ENCODE assay signal across 8 cellular contexts in genomic region chr3:170690133-170690981, GRCh38.
DNase-seq lines count a peak whose midpoint lies in the region; ATAC-seq and TF ChIP-seq lines count a peak whose summit lies in the region.

No MANE protein-coding gene starts in this region.

- intact Hi-C loops in naive thymus-derived CD4-positive, alpha-beta T cell (cut with micrococcal nuclease) = loop anchor here in 1 of 2 donors (1.0 kb wide), 1 partner anchor 276 kb away; no protein-coding TSS in a partner anchor

- H3K9me3 ChIP-seq in endodermal cell (ENCODE audit: control insufficient read depth, low read length) = peaks cover 27% of the 10 kb centered on the region
- H3K9me3 ChIP-seq in naive thymus-derived CD4-positive, alpha-beta T cell (ENCODE audit: control insufficient read depth in 2 of 3, low read length in 3 of 3) = no peaks in the 10 kb centered on the region
- H3K9me3 ChIP-seq in thoracic aorta = no peaks in the 10 kb centered on the region
- no peaks in the 10 kb centered on the region for H3K9me3 ChIP-seq in effector memory CD4-positive, alpha-beta T cell (ENCODE audit: control insufficient read depth, low read length)

- H3K36me3 Mint-ChIP-seq in endodermal cell (ENCODE audit: low read depth) = peaks cover 19% of the 10 kb centered on the region
- H3K36me3 Mint-ChIP-seq in naive thymus-derived CD4-positive, alpha-beta T cell = no peaks in the 10 kb centered on the region

- peaks cover 5% of the 10 kb centered on the region for H3K4me1 Mint-ChIP-seq in endodermal cell
- no peaks in the 10 kb centered on the region for H3K4me1 Mint-ChIP-seq in naive thymus-derived CD4-positive, alpha-beta T cell

- H3K4me1 ChIP-seq in endodermal cell (ENCODE audit: control insufficient read depth, insufficient read depth, low read length) (no peaks in the 10 kb centered on the region), thoracic aorta (ENCODE audit: control insufficient read depth in 1 of 2, low read depth in 2 of 2) (peaks cover 12 to 18% of the 10 kb centered on the region in 2 donors)
- H3K4me1 ChIP-seq in naive thymus-derived CD4-positive, alpha-beta T cell (ENCODE audit: control insufficient read depth in 2 of 2, insufficient read depth in 2 of 2, low read length in 2 of 2) = no peaks in the 10 kb centered on the region
- H3K4me1 ChIP-seq in effector memory CD4-positive, alpha-beta T cell (ENCODE audit: control insufficient read depth, insufficient read depth, low read length, poor library complexity, severe bottlenecking) = no peaks in the 10 kb centered on the region

- peaks cover 2% of the 10 kb centered on the region for H3K27me3 Mint-ChIP-seq in endodermal cell (ENCODE audit: insufficient read depth)
- H3K27me3 Mint-ChIP-seq in naive thymus-derived CD4-positive, alpha-beta T cell = peaks cover 0 to 1% (median 0%) of the 10 kb centered on the region in 5 donors

- ATAC-seq in GM21723 (IDR thresholded peaks at IDR 0.05; ENCODE audit: unreplicated experiment) = peak; percentile 81
- ATAC-seq in naive thymus-derived CD4-positive, alpha-beta T cell = no peak
- no peak for ATAC-seq in thoracic aorta (ENCODE audit: insufficient number of reproducible peaks, low FRiP score, low read depth)

- H3K27me3 ChIP-seq in endodermal cell (ENCODE audit: control insufficient read depth, insufficient read depth, low read length, poor library complexity, severe bottlenecking) (no peaks in the 10 kb centered on the region), thoracic aorta (replicated peaks; ENCODE audit: insufficient read depth) (no peaks in the 10 kb centered on the region)
- H3K27me3 ChIP-seq in naive thymus-derived CD4-positive, alpha-beta T cell (ENCODE audit: control insufficient read depth in 2 of 2, insufficient read depth in 2 of 2, low read length in 2 of 2) = no peaks in the 10 kb centered on the region
- H3K27me3 ChIP-seq in effector memory CD4-positive, alpha-beta T cell (replicated peaks; ENCODE audit: control insufficient read depth, insufficient read depth, low read length, poor library complexity, severe bottlenecking) = no peaks in the 10 kb centered on the region

- peak; percentile 92 for TF ChIP-seq CTCF in endodermal cell (conservative IDR thresholded peaks at IDR 0.05)
- TF ChIP-seq CTCF in thoracic aorta (IDR thresholded peaks at IDR 0.05) = peak; percentile 49

- WGBS in endodermal cell (ENCODE audit: insufficient coverage in 1 of 2, insufficient read length in 1 of 2), 2 experiments = 69 to 72% methylated on average over 3 to 13 of the region's 14 CpGs

- no peak overlapping the region for H3K27ac Mint-ChIP-seq in endodermal cell
- no peak overlapping the region for H3K27ac Mint-ChIP-seq in naive thymus-derived CD4-positive, alpha-beta T cell

- peak; percentile 48 for DNase-seq in COR-L47 (lab: John Stamatoyannopoulos, UW)
- DNase-seq in NCI-H187 treated with DMSO at 0.1 percent for 48 hours (lab: John Stamatoyannopoulos, UW) = peak; percentile 9
- DNase-seq in activated CD4-positive, alpha-beta T cell treated with anti-CD3 and anti-CD28 coated beads for 4 hours = peak; percentile 21 to 24
- DNase-seq in endodermal cell = peak; percentile 90
- peak in 7 of 9 donors; percentile 6 to 47 (median 18) for DNase-seq in naive thymus-derived CD4-positive, alpha-beta T cell
- DNase-seq in thoracic aorta (ENCODE audit: low spot score) = no peak
- no peak for DNase-seq in effector memory CD4-positive, alpha-beta T cell

- H3K27ac ChIP-seq in endodermal cell (ENCODE audit: low read depth, low read length) = no peak overlapping the region
- H3K27ac ChIP-seq in naive thymus-derived CD4-positive, alpha-beta T cell (ENCODE audit: low read depth, low read length) = no peak overlapping the region
- H3K27ac ChIP-seq in thoracic aorta = peak overlapping the region in 1 of 2 donors; percentile 64
- no peak overlapping the region for H3K27ac ChIP-seq in effector memory CD4-positive, alpha-beta T cell (ENCODE audit: insufficient read depth, low read length, poor library complexity, severe bottlenecking)

- H3K4me3 ChIP-seq in endodermal cell (ENCODE audit: low read length) (peak overlapping the region; percentile 55), thoracic aorta (no peak overlapping the region)
- no peak overlapping the region for H3K4me3 ChIP-seq in naive thymus-derived CD4-positive, alpha-beta T cell (ENCODE audit: low read length)
- no peak overlapping the region for H3K4me3 ChIP-seq in effector memory CD4-positive, alpha-beta T cell (ENCODE audit: insufficient read depth, low read depth, low read length, poor library complexity, severe bottlenecking)

- peaks cover 6% of the 10 kb centered on the region for H3K9me3 Mint-ChIP-seq in endodermal cell
- H3K9me3 Mint-ChIP-seq in naive thymus-derived CD4-positive, alpha-beta T cell = no peaks in the 10 kb centered on the region

- H3K4me3 Mint-ChIP-seq in endodermal cell = no peak overlapping the region
- no peak overlapping the region for H3K4me3 Mint-ChIP-seq in naive thymus-derived CD4-positive, alpha-beta T cell

- H3K36me3 ChIP-seq in endodermal cell (ENCODE audit: control insufficient read depth, insufficient read depth, low read length) (no peaks in the 10 kb centered on the region), thoracic aorta (no peaks in the 10 kb centered on the region)
- no peaks in the 10 kb centered on the region for H3K36me3 ChIP-seq in naive thymus-derived CD4-positive, alpha-beta T cell (ENCODE audit: control insufficient read depth in 2 of 3, insufficient read depth in 3 of 3, low read length in 3 of 3)
- no peaks in the 10 kb centered on the region for H3K36me3 ChIP-seq in effector memory CD4-positive, alpha-beta T cell (ENCODE audit: control insufficient read depth, insufficient read depth, low read length)

- POLR2A ChIA-PET in naive thymus-derived CD4-positive, alpha-beta T cell (lab: Charles Lee) = no interaction called here

- no peak overlapping the region for H3K9ac ChIP-seq in endodermal cell (ENCODE audit: extremely low read depth, low read length, poor library complexity, severe bottlenecking)

- CTCF ChIA-PET in naive thymus-derived CD4-positive, alpha-beta T cell (lab: Charles Lee) = interaction anchor here (0.6 kb wide), 1 partner anchor 275 kb away, joined by 5 read pairs; no protein-coding TSS in a partner anchor

Comparison
In these comparisons a context has a peak if more than half of its experiments do, and no peak if none do; other contexts are left out.
1. DNase-seq: peak in COR-L47 (single experiment), NCI-H187 treated with DMSO at 0.1 percent for 48 hours (single experiment), activated CD4-positive, alpha-beta T cell treated with anti-CD3 and anti-CD28 coated beads for 4 hours (2 of 2), endodermal cell (single experiment) and naive thymus-derived CD4-positive, alpha-beta T cell (7 of 9); none in thoracic aorta (single experiment) and effector memory CD4-positive, alpha-beta T cell (0 of 3).